Comparison of ENCODE assay signal across 8 cellular contexts in the genomic region with DNA sequence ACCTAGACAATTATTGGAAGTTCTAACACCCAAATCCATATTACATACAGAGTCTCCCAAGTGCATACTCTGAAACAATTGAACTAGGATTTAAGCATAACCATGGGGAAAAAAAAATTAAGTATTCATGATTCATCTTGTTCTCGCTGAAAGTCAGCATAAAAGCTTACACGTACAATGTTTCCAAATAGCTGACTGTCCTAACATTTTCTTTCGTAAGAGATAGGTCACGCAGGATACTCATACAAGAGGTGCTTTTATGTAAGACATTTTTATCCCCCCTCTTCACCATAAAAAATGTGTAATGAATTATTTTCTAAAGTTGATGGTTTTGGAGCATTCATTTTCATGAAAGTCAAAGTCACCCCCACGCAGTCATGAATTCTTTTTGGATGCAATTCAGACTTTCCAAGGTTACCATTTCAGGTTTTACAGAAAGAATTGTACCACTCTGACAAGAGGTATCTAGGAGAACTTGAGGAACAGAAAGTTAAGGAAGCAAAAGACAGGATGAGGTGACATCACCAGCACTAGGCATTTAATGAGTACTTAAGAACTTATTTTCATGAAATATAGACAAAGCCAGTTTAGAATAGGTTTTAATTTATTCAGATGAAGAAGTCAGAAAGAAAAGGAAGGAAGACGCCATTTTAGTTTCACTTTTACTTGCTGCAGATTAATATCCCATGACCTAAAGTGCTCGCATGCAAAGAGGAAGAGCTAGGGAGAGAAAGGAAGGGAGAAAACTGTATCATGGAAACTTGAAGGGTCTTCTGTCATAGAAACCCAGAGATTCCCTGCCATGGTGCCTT. TPM values are rescaled to one million over a fixed set of nuclear protein-coding genes. Genes with fewer than 3 reads are reported as not detected.
A peak's percentile ranks its signal among the peaks of the same experiment; 100 is the strongest.
DNase-seq lines count a peak whose midpoint lies in the region; ATAC-seq and TF ChIP-seq lines count a peak whose summit lies in the region.

No MANE protein-coding gene starts in this region.

- H3K27ac Mint-ChIP-seq in CD8-positive, alpha-beta T cell, result no peak overlapping the region

- 31% methylated on average over 7 of the region's 7 CpGs for WGBS in GM23248 (ENCODE audit: low coverage in 1 of 2, low lambda C conversion rate in 2 of 2, missing lambda C conversion rate in 2 of 2), 2 experiments

- H3K27ac ChIP-seq in CD8-positive, alpha-beta T cell (ENCODE audit: low read depth, low read length), result no peak overlapping the region
- H3K27ac ChIP-seq in GM23248 (peak overlapping the region; percentile 90), PC-9 (no peak overlapping the region), rectal smooth muscle tissue (ENCODE audit: low read depth, low read length) (peak overlapping the region; percentile 15)

- ATAC-seq in CD8-positive, alpha-beta T cell, result no peak
- ATAC-seq in esophagus mucosa, result peak; percentile 67

- no peaks in the 10 kb centered on the region for H3K9me3 ChIP-seq in CD8-positive, alpha-beta T cell (ENCODE audit: low read length)
- H3K9me3 ChIP-seq in GM23248 (ENCODE audit: low read depth) (no peaks in the 10 kb centered on the region), PC-9 (ENCODE audit: insufficient read depth, low read depth) (no peaks in the 10 kb centered on the region)

- H3K4me3 ChIP-seq in CD8-positive, alpha-beta T cell (ENCODE audit: low read depth, low read length), result peak overlapping the region; percentile 42
- H3K4me3 ChIP-seq in GM23248 (peak overlapping the region; percentile 73), PC-9 (peak overlapping the region; percentile 5; the same call in 1 of the 2 replicates), rectal smooth muscle tissue (ENCODE audit: low read length) (peak overlapping the region; percentile 41)

- peak overlapping the region; percentile 96 for H3K4me2 ChIP-seq in GM23248 (ENCODE audit: unreplicated experiment)
- peak overlapping the region; percentile 41 for H3K4me2 ChIP-seq in PC-9

- H3K36me3 ChIP-seq in CD8-positive, alpha-beta T cell (ENCODE audit: insufficient read depth, low read length), result no peaks in the 10 kb centered on the region
- H3K36me3 ChIP-seq in GM23248 (ENCODE audit: low read depth), result no peaks in the 10 kb centered on the region
- no peaks in the 10 kb centered on the region for H3K36me3 ChIP-seq in PC-9 (ENCODE audit: low read depth)
- H3K36me3 ChIP-seq in rectal smooth muscle tissue (ENCODE audit: control insufficient read depth, insufficient read depth, low read length), result no peaks in the 10 kb centered on the region

- no peaks in the 10 kb centered on the region for H4K20me1 ChIP-seq in GM23248 (ENCODE audit: insufficient read depth)
- H4K20me1 ChIP-seq in PC-9 (ENCODE audit: insufficient read depth), result no peaks in the 10 kb centered on the region

- peak overlapping the region; percentile 97 for H2AFZ ChIP-seq in GM23248
- H2AFZ ChIP-seq in PC-9, result peak overlapping the region; percentile 12; the same call in 1 of the 2 replicates

- no peaks in the 10 kb centered on the region for H3K9me3 Mint-ChIP-seq in CD8-positive, alpha-beta T cell

- no peaks in the 10 kb centered on the region for H3K79me2 ChIP-seq in GM23248 (ENCODE audit: insufficient read depth)
- H3K79me2 ChIP-seq in PC-9 (ENCODE audit: low read depth), result no peaks in the 10 kb centered on the region

- POLR2A ChIA-PET in CD8-positive, alpha-beta T cell (lab: Charles Lee), result no interaction called here
- POLR2A ChIA-PET in PC-9 (lab: Charles Lee; ENCODE audit: unreplicated experiment), result no interaction called here

- BruUV-seq in PC-9 (replicated peaks; lab: Mats Ljungman, UMichigan), result no TSS peak

- DNase-seq in CD8-positive, alpha-beta T cell, result no peak
- DNase-seq in GM23248 (peak; percentile 84), PC-9 (no peak), NCI-H446 (lab: John Stamatoyannopoulos, UW) (no peak), islet precursor cell (no peak), NCI-H345 (lab: John Stamatoyannopoulos, UW) (no peak)

- H3K9ac ChIP-seq in GM23248 (peak overlapping the region; percentile 85), rectal smooth muscle tissue (ENCODE audit: low read length) (no peak overlapping the region)

- no peaks in the 10 kb centered on the region for H3K36me3 Mint-ChIP-seq in CD8-positive, alpha-beta T cell

- intact Hi-C loops in CD8-positive, alpha-beta T cell (cut with DNase I, micrococcal nuclease), result no loop called here
- intact Hi-C loops in PC-9 (cut with micrococcal nuclease; ENCODE audit: unreplicated experiment), result no loop called here

- peaks cover 9% of the 10 kb centered on the region for H3K4me1 Mint-ChIP-seq in CD8-positive, alpha-beta T cell (ENCODE audit: low read depth)

- no peaks in the 10 kb centered on the region for H3K4me1 ChIP-seq in CD8-positive, alpha-beta T cell (ENCODE audit: insufficient read depth, low read length)
- H3K4me1 ChIP-seq in GM23248 (ENCODE audit: insufficient read depth), result peaks cover 17% of the 10 kb centered on the region
- H3K4me1 ChIP-seq in PC-9 (replicated peaks; ENCODE audit: insufficient read depth), result no peaks in the 10 kb centered on the region
- H3K4me1 ChIP-seq in rectal smooth muscle tissue (ENCODE audit: control insufficient read depth, insufficient read depth, low read length), result no peaks in the 10 kb centered on the region

- in situ Hi-C loops in GM23248 (cut with MboI), result no loop called here

- TF ChIP-seq CTCF in CD8-positive, alpha-beta T cell (IDR thresholded peaks at IDR 0.05), result no peak
- no peak for TF ChIP-seq CTCF in PC-9 (conservative IDR thresholded peaks at IDR 0.05)

- CTCF ChIA-PET in CD8-positive, alpha-beta T cell (lab: Charles Lee), result no interaction called here
- CTCF ChIA-PET in PC-9 (lab: Charles Lee), result interaction anchor here (1.2 kb wide), 1 partner anchor 506 kb away, joined by 14 read pairs; no protein-coding TSS in a partner anchor

- peaks cover 2% of the 10 kb centered on the region for H3K27me3 Mint-ChIP-seq in CD8-positive, alpha-beta T cell (ENCODE audit: low read depth)

- H3K9me2 ChIP-seq in GM23248 (ENCODE audit: insufficient read depth), result no peaks in the 10 kb centered on the region
- H3K9me2 ChIP-seq in PC-9 (ENCODE audit: insufficient read depth), result no peaks in the 10 kb centered on the region

- peak overlapping the region; percentile 75 for H3K4me3 Mint-ChIP-seq in CD8-positive, alpha-beta T cell

- H3F3A ChIP-seq in GM23248 (ENCODE audit: insufficient read depth) (peaks cover 7% of the 10 kb centered on the region; the same call in 1 of the 2 replicates), PC-9 (ENCODE audit: insufficient read depth, low read depth) (no peaks in the 10 kb centered on the region)

- H3K27me3 ChIP-seq in CD8-positive, alpha-beta T cell (ENCODE audit: insufficient read depth, low read length), result no peaks in the 10 kb centered on the region
- H3K27me3 ChIP-seq in GM23248 (replicated peaks; ENCODE audit: insufficient read depth) (no peaks in the 10 kb centered on the region), PC-9 (ENCODE audit: insufficient read depth, low read depth) (no peaks in the 10 kb centered on the region), rectal smooth muscle tissue (ENCODE audit: control insufficient read depth, insufficient read depth, low read length) (no peaks in the 10 kb centered on the region)

RNA-seq across cellular contexts. Expression of a gene that starts 55.8 kb away (rescaled TPM):
- total RNA-seq in CD8-positive, alpha-beta T cell, result not detected
- not detected in 2 replicates for total RNA-seq in GM23248 (2014; rRNA removed; shearing (Covaris generic))
- polyA plus RNA-seq in GM23248 (2016; fragmentation: Nextera tagmentation; extraction: Ambion mirVana), result 0.04 TPM in 2 replicates
- total RNA-seq in PC-9 (2021) (not detected in 2 replicates), esophagus mucosa (0.24 TPM)

Comparison
In these comparisons a context has a peak if more than half of its experiments do, and no peak if none do; other contexts are left out.
1. H3K27ac ChIP-seq: peak in GM23248 (single experiment) and rectal smooth muscle tissue (single experiment); none in CD8-positive, alpha-beta T cell (single experiment) and PC-9 (single experiment).
2. H3K4me3 ChIP-seq: peak in every context shown above with its lines; median percentile 73 in GM23248; 42 in CD8-positive, alpha-beta T cell; 41 in rectal smooth muscle tissue; 5 in PC-9.